ENCODE assay signal across 22 cellular contexts in the genomic region with DNA sequence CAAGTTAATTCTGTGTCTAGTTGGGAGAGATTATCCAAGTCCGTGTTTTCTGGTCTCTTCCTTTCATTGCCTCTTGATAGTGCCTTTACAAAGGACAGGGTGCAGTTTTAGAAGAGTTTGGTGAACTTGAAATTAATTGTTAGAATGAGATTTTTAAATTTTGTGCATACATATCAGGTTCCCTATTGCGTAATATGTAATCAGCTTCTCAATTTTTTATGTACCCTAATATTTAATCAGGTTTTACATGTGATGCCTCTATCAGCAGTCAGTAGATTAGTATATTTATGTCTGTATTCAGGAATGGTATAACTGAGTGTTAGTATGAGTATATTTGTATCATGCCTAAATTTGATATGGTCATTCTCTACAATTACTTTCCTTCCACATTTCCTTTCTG.
"Had no signal": no experiment of that assay in that cellular context is flagged by ENCODE, and none has a peak within 500 bp of the region (broad histone marks: within the 10 kb centered on the region; RNA-seq: fewer than 3 reads in every experiment).

No MANE protein-coding gene starts in this region.

- H3K27me3 Mint-ChIP-seq: natural killer cell treated with Interleukin-12 subunit alpha and Interleukin-12 subunit beta and Interleukin-15 and Interleukin-18, amount 100 ng/mL, for 72 hours had no signal

- H3K36me3 ChIP-seq: colonic mucosa had no signal

- H3K27ac Mint-ChIP-seq: natural killer cell treated with Interleukin-12 subunit alpha and Interleukin-12 subunit beta and Interleukin-15 and Interleukin-18, amount 100 ng/mL, for 72 hours had no signal

- DNase-seq: activated effector memory CD4-positive, alpha-beta T cell treated with Interleukin-2 at 50 U/mL for 16 hours; amygdala; body of pancreas; central memory CD4-positive, alpha-beta T cell; colonic mucosa; esophagus squamous epithelium; hypothalamus; kidney; left lung; mammary epithelial cell; mucosa of descending colon; nucleus accumbens; posterior cingulate gyrus; retina; stimulated activated CD4-positive, alpha-beta T cell treated with anti-CD3 and anti-CD28 coated beads, Interleukin-4, amount 100 ng/mL, for 24 hours; stimulated activated naive CD8-positive, alpha-beta T cell treated with anti-CD3 and anti-CD28 coated beads, Interleukin-15, Interleukin-2, amounts not matched to agents 100 U/mL and 50 U/mL, for 24 hours; T-helper 9 cell; transverse colon had no signal

- H3K9me3 ChIP-seq: body of pancreas, colonic mucosa, esophagus squamous epithelium, left lung, mucosa of descending colon, transverse colon, vagina had no signal

- H3K9me3 Mint-ChIP-seq: activated naive CD4-positive, alpha-beta T cell treated with anti-CD3 and anti-CD28 coated beads, Interleukin-2, amount 50 U/mL, for 72 hours; natural killer cell treated with Interleukin-12 subunit alpha and Interleukin-12 subunit beta and Interleukin-15 and Interleukin-18, amount 100 ng/mL, for 72 hours had no signal

- H3K4me3 Mint-ChIP-seq: natural killer cell treated with Interleukin-12 subunit alpha and Interleukin-12 subunit beta and Interleukin-15 and Interleukin-18, amount 100 ng/mL, for 72 hours had no signal

- H3K27me3 ChIP-seq: body of pancreas, colonic mucosa, esophagus squamous epithelium, left lung, transverse colon, vagina had no signal

- H3K27ac ChIP-seq: body of pancreas, colonic mucosa, esophagus squamous epithelium, left lung, transverse colon, vagina had no signal

- H3K36me3 Mint-ChIP-seq: natural killer cell treated with Interleukin-12 subunit alpha and Interleukin-12 subunit beta and Interleukin-15 and Interleukin-18, amount 100 ng/mL, for 72 hours had no signal

- H3K4me3 ChIP-seq: body of pancreas, colonic mucosa, esophagus squamous epithelium, left lung, mucosa of descending colon, transverse colon, vagina had no signal

- FAIRE-seq: kidney had no signal

- ATAC-seq: activated CD4-positive, CD25-positive, alpha-beta regulatory T cell treated with anti-CD3 and anti-CD28 coated beads, Interleukin-2, amount 50 U/mL, for 24 hours; activated naive CD4-positive, alpha-beta T cell treated with anti-CD3 and anti-CD28 coated beads, Interleukin-2, amount 50 U/mL, for 72 hours; body of pancreas; left lung; mucosa of descending colon; natural killer cell treated with Interleukin-12 subunit alpha and Interleukin-12 subunit beta and Interleukin-15 and Interleukin-18, amount 100 ng/mL, for 72 hours; stimulated activated naive CD8-positive, alpha-beta T cell treated with anti-CD3 and anti-CD28 coated beads, Interleukin-15, Interleukin-2, amounts not matched to agents 100 U/mL and 50 U/mL, for 24 hours had no signal
